Comparison of ENCODE assay signal across 8 cellular contexts in the genomic region with DNA sequence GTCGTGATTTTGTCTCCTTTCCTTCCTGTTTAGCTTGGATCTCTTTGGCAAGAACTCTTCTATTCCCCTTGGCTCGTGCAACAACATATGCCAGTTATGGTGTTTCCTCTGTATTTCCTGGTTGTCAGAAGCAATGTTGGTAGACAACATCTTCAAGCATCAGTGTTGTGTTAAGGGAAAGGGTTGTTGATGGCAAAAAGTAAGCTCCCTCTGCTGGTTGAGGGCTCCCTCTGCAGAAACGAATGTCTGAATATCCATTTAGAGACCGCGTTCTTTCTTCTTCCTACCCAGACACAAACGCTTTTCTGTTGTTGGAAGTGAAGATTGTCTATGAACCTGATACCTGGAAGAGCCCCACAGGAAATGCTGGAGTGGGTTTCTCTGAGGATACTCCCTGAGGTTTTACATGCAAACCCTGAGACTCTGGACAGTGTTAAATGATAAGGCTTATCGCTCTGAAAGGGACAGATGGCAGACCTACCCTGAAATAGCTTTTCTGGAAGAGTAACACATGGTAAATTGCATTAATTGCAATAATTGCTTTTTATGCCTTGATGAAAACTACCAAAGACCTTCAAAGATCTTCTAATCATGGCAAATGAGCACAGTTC. TPM values are rescaled to one million over a fixed set of nuclear protein-coding genes. Genes with fewer than 3 reads are reported as not detected.
DNase-seq lines count a peak whose midpoint lies in the region; ATAC-seq and TF ChIP-seq lines count a peak whose summit lies in the region.

No MANE protein-coding gene starts in this region.

- no peaks in the 10 kb centered on the region for H3K9me3 ChIP-seq in left lung
- no peaks in the 10 kb centered on the region for H3K9me3 ChIP-seq in effector memory CD4-positive, alpha-beta T cell (ENCODE audit: control insufficient read depth, low read length)

- TF ChIP-seq CTCF in brain microvascular endothelial cell (IDR thresholded peaks at IDR 0.05; ENCODE audit: low read depth, low read length, missing control alignments) (peak; percentile 79), left lung (IDR thresholded peaks at IDR 0.05) (peak; percentile 28 to 35)

- H3K27me3 ChIP-seq in brain microvascular endothelial cell (replicated peaks) (no peaks in the 10 kb centered on the region), left lung (no peaks in the 10 kb centered on the region)
- H3K27me3 ChIP-seq in effector memory CD4-positive, alpha-beta T cell (replicated peaks; ENCODE audit: control insufficient read depth, insufficient read depth, low read length, poor library complexity, severe bottlenecking): no peaks in the 10 kb centered on the region

- DNase-seq in NCI-H524 (lab: John Stamatoyannopoulos, UW) (peak; percentile 7 to 26), NCI-H524 treated with DMSO at 0.1 percent for 48 hours (lab: John Stamatoyannopoulos, UW) (no peak), NCI-H1694 treated with DMSO at 0.1 percent for 48 hours (lab: John Stamatoyannopoulos, UW) (peak; percentile 42), brain microvascular endothelial cell (peak; percentile 24), left lung (no peak), NCI-H1092 (lab: John Stamatoyannopoulos, UW) (no peak)
- DNase-seq in effector memory CD4-positive, alpha-beta T cell: no peak

- no peak overlapping the region for H3K27ac ChIP-seq in brain microvascular endothelial cell
- H3K27ac ChIP-seq in left lung: no peak overlapping the region
- no peak overlapping the region for H3K27ac ChIP-seq in effector memory CD4-positive, alpha-beta T cell (ENCODE audit: insufficient read depth, low read length, poor library complexity, severe bottlenecking)

- intact Hi-C loops in left lung (cut with DNase I): no loop called here

- ATAC-seq in GM21825 (IDR thresholded peaks at IDR 0.05; ENCODE audit: unreplicated experiment): peak; percentile 57
- peak; percentile 59 for ATAC-seq in left lung

- in situ Hi-C loops in brain microvascular endothelial cell (cut with HindIII; ENCODE audit: low pct_ligation_motif_present, low sequenced_read_pairs): no loop called here

- no peaks in the 10 kb centered on the region for H3K4me1 ChIP-seq in left lung
- no peaks in the 10 kb centered on the region for H3K4me1 ChIP-seq in effector memory CD4-positive, alpha-beta T cell (ENCODE audit: control insufficient read depth, insufficient read depth, low read length, poor library complexity, severe bottlenecking)

- H3K4me3 ChIP-seq in brain microvascular endothelial cell (ENCODE audit: low read depth, low read length): no peak overlapping the region
- no peak overlapping the region for H3K4me3 ChIP-seq in left lung
- H3K4me3 ChIP-seq in effector memory CD4-positive, alpha-beta T cell (ENCODE audit: insufficient read depth, low read depth, low read length, poor library complexity, severe bottlenecking): no peak overlapping the region

- H3K36me3 ChIP-seq in brain microvascular endothelial cell (replicated peaks): no peaks in the 10 kb centered on the region
- H3K36me3 ChIP-seq in left lung: no peaks in the 10 kb centered on the region
- no peaks in the 10 kb centered on the region for H3K36me3 ChIP-seq in effector memory CD4-positive, alpha-beta T cell (ENCODE audit: control insufficient read depth, insufficient read depth, low read length)

RNA-seq across cellular contexts. Expression of a gene that starts 23.6 kb away (rescaled TPM):
- not detected for total RNA-seq in left lung

Comparison
In these comparisons a context has a peak if more than half of its experiments do, and no peak if none do; other contexts are left out.
1. DNase-seq: peak in NCI-H524 (2 of 2), NCI-H1694 treated with DMSO at 0.1 percent for 48 hours (single experiment) and brain microvascular endothelial cell (single experiment); none in NCI-H524 treated with DMSO at 0.1 percent for 48 hours (single experiment), left lung (0 of 2), NCI-H1092 (single experiment) and effector memory CD4-positive, alpha-beta T cell (0 of 3).